ENCODE assay signal across 7 cellular contexts in the genomic region with DNA sequence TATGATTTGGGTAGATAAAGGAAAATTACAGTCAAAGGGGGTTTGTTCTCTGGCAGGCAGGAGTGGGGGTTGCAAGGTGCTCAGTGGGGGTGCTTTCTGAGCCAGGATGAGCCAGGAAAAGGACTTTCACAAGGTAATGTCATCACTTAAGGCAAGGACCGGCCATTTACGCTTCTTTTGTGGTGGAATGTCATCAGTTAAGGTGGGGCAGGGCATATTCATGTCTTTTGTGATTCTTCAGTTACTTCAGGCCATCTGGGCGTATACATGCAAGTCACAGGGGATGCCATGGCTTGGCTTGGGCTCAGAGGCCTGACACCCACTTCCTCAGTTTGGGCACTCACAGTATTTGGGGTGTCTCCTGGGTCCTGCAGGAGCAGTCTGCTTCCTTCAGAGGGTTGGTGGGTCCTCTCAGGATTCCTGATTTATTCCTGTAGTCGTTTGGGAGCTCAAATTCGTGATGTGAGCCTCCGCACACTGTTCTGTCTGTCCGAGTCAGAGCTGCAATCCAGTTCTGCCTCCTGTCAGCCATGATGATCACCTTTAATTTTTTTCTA.
DNase-seq lines count a peak whose midpoint lies in the region; FAIRE-seq and TF ChIP-seq lines count a peak whose summit lies in the region.
"Not testable (repeated sequence)": the region's sequence is repeated elsewhere in the genome, so short reads cannot be mapped to it uniquely, and the experiment has no call there.

No MANE protein-coding gene starts in this region.

- H3K23me2 ChIP-seq in H1 (ENCODE audit: low read depth, low read length) = not testable (repeated sequence)

- not testable (repeated sequence) for H4K91ac ChIP-seq in H1 (replicated peaks; ENCODE audit: insufficient read length, low read length)

- not testable (repeated sequence) for TF ChIP-seq EP300 in H1 (IDR thresholded peaks at IDR 0.05; ENCODE audit: borderline replicate concordance in 1 of 2, low read depth in 2 of 2, low read length in 2 of 2)

- not testable (repeated sequence) for H4K20me1 ChIP-seq in H1 (replicated peaks in 1 of 2; ENCODE audit: control insufficient read depth in 1 of 2, insufficient read depth in 2 of 2, low read length in 2 of 2)

- 48% methylated on average over 7 of the region's 7 CpGs; no CpG with 5 or more reads in 1 of the 2 experiments for WGBS in H1 (ENCODE audit: extremely low coverage in 1 of 2, insufficient coverage in 1 of 2, insufficient read length in 1 of 2, insufficient replicate concordance in 2 of 2, low coverage in 1 of 2, low lambda C conversion rate in 2 of 2, missing lambda C conversion rate in 1 of 2), 2 experiments
- no CpG with 5 or more reads among the region's 7 CpGs for WGBS in mesendoderm (ENCODE audit: extremely low coverage, insufficient coverage, low lambda C conversion rate)

- CTCF ChIA-PET in H1 (lab: Charles Lee; ENCODE audit: partially characterized antibody) = not testable (repeated sequence)

- not testable (repeated sequence) for TF ChIP-seq RAD21 in H1 (IDR thresholded peaks at IDR 0.05 in 1 of 2, conservative IDR thresholded peaks at IDR 0.05 in 1 of 2; ENCODE audit: low read depth in 2 of 2, low read length in 2 of 2)

- H3K56ac ChIP-seq in H1 (replicated peaks; ENCODE audit: insufficient read length, low read depth, low read length) = not testable (repeated sequence)
- peak overlapping the region; percentile 31 for H3K56ac ChIP-seq in mesendoderm (ENCODE audit: low read length)

- H3K27ac ChIP-seq in HUES48 (ENCODE audit: low read depth, low read length) (peak overlapping the region; percentile 97), H1 (ENCODE audit: low read depth, low read length) (peak overlapping the region; percentile 11; the same call in 1 of the 2 replicates), mesendoderm (ENCODE audit: low read depth, low read length) (peak overlapping the region; percentile 83)

- 0 out of 3 replicates have a peak, but pooled peaks of 1 of the 2 experiments have one; percentile 3 for TF ChIP-seq POLR2A in H1 (IDR thresholded peaks at IDR 0.05; ENCODE audit: control extremely low read depth in 1 of 2, low read depth in 2 of 2, low read length in 2 of 2)

- H4K5ac ChIP-seq in H1 (ENCODE audit: insufficient read length, low read depth, low read length); mesendoderm (ENCODE audit: low read length): not testable (repeated sequence)

- H3K9me3 ChIP-seq in ES-I3 (ENCODE audit: control insufficient read depth, insufficient read depth, low read length) (peaks cover 21% of the 10 kb centered on the region), NT2/D1 (ENCODE audit: insufficient read depth, low read length) (peaks cover 19% of the 10 kb centered on the region; the same call in 1 of the 2 replicates)
- not testable (repeated sequence) for H3K9me3 ChIP-seq in HUES48 (ENCODE audit: control insufficient read depth, insufficient read depth, low read length); H1 (ENCODE audit: insufficient read depth in 2 of 2, low read depth in 1 of 2, low read length in 1 of 2); iPS-15b (ENCODE audit: control insufficient read depth, insufficient read depth, low read length)

- peak overlapping the region; percentile 88; the same call in 1 of the 2 replicates for H2BK12ac ChIP-seq in H1 (ENCODE audit: low read depth, low read length)

- peak overlapping the region; percentile 16 to 62; a peak in 3 of 4 replicates for H3K4me2 ChIP-seq in H1 (ENCODE audit: insufficient read depth in 1 of 2, low read depth in 2 of 2, low read length in 2 of 2)
- H3K4me2 ChIP-seq in mesendoderm (ENCODE audit: low read length) = not testable (repeated sequence)

- not testable (repeated sequence) for FAIRE-seq in H1 (lab: Jason Lieb, UNC)

- peak; percentile 13 for DNase-seq in NT2/D1 (ENCODE audit: low read depth, low spot score)
- peak; percentile 27 to 61 for DNase-seq in H1 (ENCODE audit: low read depth in 1 of 2, low spot score in 2 of 2)
- DNase-seq in iPS DF 19.7 (ENCODE audit: low read depth, low spot score) = peak; percentile 74
- peak; percentile 46 for DNase-seq in mesendoderm

- H2AFZ ChIP-seq in H1 (ENCODE audit: low read length) = not testable (repeated sequence)

- peak overlapping the region; percentile 86; the same call in 1 of the 2 replicates for H2BK20ac ChIP-seq in H1 (ENCODE audit: low read length)

- not testable (repeated sequence) for H3K36me3 ChIP-seq in ES-I3 (ENCODE audit: insufficient read depth, low read length); HUES48 (ENCODE audit: control insufficient read depth, insufficient read depth, low read length); NT2/D1 (ENCODE audit: insufficient read depth, insufficient read length, low read length); H1 (ENCODE audit: control insufficient read depth in 2 of 4, insufficient read depth in 4 of 4, low read length in 3 of 4); iPS-15b (ENCODE audit: control insufficient read depth, insufficient read depth, low read length); mesendoderm (ENCODE audit: control insufficient read depth, insufficient read depth, low read length)

- peak overlapping the region; percentile 100 for H2BK5ac ChIP-seq in H1 (ENCODE audit: low read depth, low read length)
- H2BK5ac ChIP-seq in mesendoderm (ENCODE audit: low read length) = not testable (repeated sequence)

- POLR2A ChIA-PET in H1 (lab: Charles Lee; ENCODE audit: partially characterized antibody) = interaction anchor here (0.7 to 2.0 kb wide), 7 partner anchors 12 to 556 kb away, joined by 3 to 5 read pairs (median 3); no protein-coding TSS in a partner anchor

- H2BK15ac ChIP-seq in H1 (ENCODE audit: low read length); mesendoderm (replicated peaks; ENCODE audit: low read depth): not testable (repeated sequence)

- not testable (repeated sequence) for H2AK5ac ChIP-seq in H1 (ENCODE audit: low read depth, low read length); mesendoderm (ENCODE audit: low read length)

- H3K27me3 ChIP-seq in HUES48 (ENCODE audit: control insufficient read depth, insufficient read depth, low read length); NT2/D1 (ENCODE audit: insufficient read depth, insufficient read length); H1 (replicated peaks in 1 of 4; ENCODE audit: control insufficient read depth in 3 of 4, extremely low read depth in 1 of 4, insufficient read depth in 3 of 4, low read length in 3 of 4); iPS-15b (ENCODE audit: control insufficient read depth, insufficient read depth, low read length); mesendoderm (ENCODE audit: insufficient read depth, low read length, poor library complexity): not testable (repeated sequence)

- H3K23ac ChIP-seq in H1 (ENCODE audit: insufficient read length); mesendoderm (ENCODE audit: low read length): not testable (repeated sequence)

- not testable (repeated sequence) for TF ChIP-seq CTCF in H1 (IDR thresholded peaks at IDR 0.05; ENCODE audit: control extremely low read depth in 1 of 3, insufficient read depth in 1 of 3, low read depth in 1 of 3, low read length in 3 of 3)

- not testable (repeated sequence) for H3K79me1 ChIP-seq in H1 (ENCODE audit: low read depth, low read length); mesendoderm (ENCODE audit: low read length)

- peaks cover 0 to 18% of the 10 kb centered on the region in 2 experiments; a peak in 2 of 4 replicates for H3K79me2 ChIP-seq in H1 (ENCODE audit: control insufficient read depth in 1 of 2, insufficient read depth in 2 of 2, low read length in 2 of 2)
- H3K79me2 ChIP-seq in mesendoderm (ENCODE audit: control insufficient read depth, insufficient read depth, low read length) = not testable (repeated sequence)

- not testable (repeated sequence) for H3K4ac ChIP-seq in H1 (replicated peaks; ENCODE audit: insufficient read length, low read depth, low read length); mesendoderm (ENCODE audit: low read depth, low read length)

- H3K9ac ChIP-seq in ES-I3 (ENCODE audit: low read depth, low read length) = peak overlapping the region; percentile 55
- H3K9ac ChIP-seq in HUES48 (ENCODE audit: low read depth, low read length) = peak overlapping the region; percentile 89
- H3K9ac ChIP-seq in NT2/D1 (ENCODE audit: insufficient read length, low read depth) = peak overlapping the region; percentile 59
- H3K9ac ChIP-seq in H1 (replicated peaks in 1 of 4; ENCODE audit: extremely low read depth in 1 of 4, low read depth in 3 of 4, low read length in 3 of 4); mesendoderm (ENCODE audit: low read length): not testable (repeated sequence)
- H3K9ac ChIP-seq in iPS-15b (ENCODE audit: low read depth, low read length) = peak overlapping the region; percentile 72

- H3K4me3 ChIP-seq in HUES48 (ENCODE audit: low read depth, low read length) (peak overlapping the region; percentile 57), NT2/D1 (ENCODE audit: insufficient read length, low read depth) (peak overlapping the region; percentile 36), H1 (ENCODE audit: extremely low read depth in 1 of 4, insufficient read depth in 2 of 4, low read depth in 3 of 4, low read length in 4 of 4) (peak overlapping the region in 2 of 4 experiments; percentile 12 to 46; a peak in 4 of 8 replicates), iPS-15b (ENCODE audit: low read depth, low read length) (peak overlapping the region; percentile 53)
- H3K4me3 ChIP-seq in mesendoderm (ENCODE audit: low read length) = not testable (repeated sequence)

- H4K8ac ChIP-seq in H1 (ENCODE audit: extremely low read depth, insufficient read depth, low read length); mesendoderm (ENCODE audit: low read depth, low read length): not testable (repeated sequence)

- peak overlapping the region; percentile 98 for H2BK120ac ChIP-seq in H1 (replicated peaks; ENCODE audit: low read depth, low read length)
- not testable (repeated sequence) for H2BK120ac ChIP-seq in mesendoderm (ENCODE audit: low read depth, low read length)

- not testable (repeated sequence) for H3K14ac ChIP-seq in H1 (ENCODE audit: insufficient read length)

- not testable (repeated sequence) for H3K18ac ChIP-seq in H1 (ENCODE audit: extremely low read depth, low read length)
- peak overlapping the region; percentile 87 for H3K18ac ChIP-seq in mesendoderm (ENCODE audit: low read length)

- not testable (repeated sequence) for H3K4me1 ChIP-seq in ES-I3 (ENCODE audit: insufficient read depth, low read length); NT2/D1 (ENCODE audit: insufficient read depth, insufficient read length); mesendoderm (ENCODE audit: control insufficient read depth, low read depth, low read length)
- H3K4me1 ChIP-seq in HUES48 (ENCODE audit: control insufficient read depth, insufficient read depth, low read length) (peaks cover 26% of the 10 kb centered on the region), H1 (replicated peaks in 1 of 4; ENCODE audit: control insufficient read depth in 3 of 4, insufficient read depth in 4 of 4, low read length in 3 of 4) (peaks cover 3 to 11% (median 6%) of the 10 kb centered on the region in 4 experiments; a peak in 6 of 7 replicates), iPS-15b (ENCODE audit: control insufficient read depth, insufficient read depth, low read length) (peaks cover 14% of the 10 kb centered on the region)

Comparison
In these comparisons a context has a peak if more than half of its experiments do, and no peak if none do; other contexts are left out.
1. H3K27ac ChIP-seq: peak in every context shown above with its lines; median percentile 97 in HUES48; 83 in mesendoderm; 11 in H1.
2. DNase-seq: peak in every context shown above with its lines; median percentile 74 in iPS DF 19.7; 46 in mesendoderm; 44 in H1; 13 in NT2/D1.